Comparison of ENCODE assay signal across 24 cellular contexts in genomic region chr20:47611785-47612184, GRCh38.
DNase-seq lines count a peak whose midpoint lies in the region; ATAC-seq and TF ChIP-seq lines count a peak whose summit lies in the region.
"Had no signal": no experiment of that assay in that cellular context is flagged by ENCODE, and none has a peak within 500 bp of the region (broad histone marks: within the 10 kb centered on the region; RNA-seq: fewer than 3 reads in every experiment).

No MANE protein-coding gene starts in this region.

- no peaks in the 10 kb centered on the region for H3K9me2 ChIP-seq in Karpas-422 (replicated peaks; ENCODE audit: insufficient read depth, low read length)

- no peaks in the 10 kb centered on the region for H4K20me1 ChIP-seq in Karpas-422 (ENCODE audit: insufficient read depth, low read depth, low read length)

- H3K27ac Mint-ChIP-seq in activated T-cell treated with anti-CD3 and anti-CD28 coated beads, Interleukin-2, amount 50 U/mL, for 72 hours: peak overlapping the region; percentile 91
- peak overlapping the region; percentile 22 for H3K27ac Mint-ChIP-seq in activated naive CD8-positive, alpha-beta T cell treated with anti-CD3 and anti-CD28 coated beads, Interleukin-2, amount 10 ng/mL, durations not matched to agents 7 days and 5 days
- H3K27ac Mint-ChIP-seq in stimulated activated effector memory CD8-positive, alpha-beta T cell treated with anti-CD3 and anti-CD28 coated beads, Interleukin-12 subunit alpha, Interleukin-12 subunit beta, amount 100 ng/mL, for 72 hours: peak overlapping the region; percentile 93
- no peak overlapping the region for H3K27ac Mint-ChIP-seq in progenitor cell of endocrine pancreas
- no peak overlapping the region for H3K27ac Mint-ChIP-seq in mesothelial cell of epicardium

- H3K4me1 ChIP-seq in Karpas-422 (ENCODE audit: low read length): peaks cover 30% of the 10 kb centered on the region

- peaks cover 9 to 18% of the 10 kb centered on the region in 2 donors for H3K36me3 Mint-ChIP-seq in activated T-cell treated with anti-CD3 and anti-CD28 coated beads, Interleukin-2, amount 50 U/mL, for 72 hours (ENCODE audit: insufficient read depth in 2 of 2)
- H3K36me3 Mint-ChIP-seq in activated naive CD8-positive, alpha-beta T cell treated with anti-CD3 and anti-CD28 coated beads, Interleukin-2, amount 10 ng/mL, durations not matched to agents 7 days and 5 days: peaks cover 24% of the 10 kb centered on the region
- H3K36me3 Mint-ChIP-seq in stimulated activated effector memory CD8-positive, alpha-beta T cell treated with anti-CD3 and anti-CD28 coated beads, Interleukin-12 subunit alpha, Interleukin-12 subunit beta, amount 100 ng/mL, for 72 hours: peaks cover 30% of the 10 kb centered on the region
- H3K36me3 Mint-ChIP-seq in progenitor cell of endocrine pancreas (ENCODE audit: insufficient read depth): no peaks in the 10 kb centered on the region
- peaks cover 3% of the 10 kb centered on the region for H3K36me3 Mint-ChIP-seq in mesothelial cell of epicardium

- H3K4me2 ChIP-seq in Karpas-422 (ENCODE audit: low read depth, low read length, poor library complexity, severe bottlenecking): peak overlapping the region; percentile 40

- POLR2A ChIA-PET in activated naive CD8-positive, alpha-beta T cell treated with anti-CD3 and anti-CD28 coated beads, Interleukin-2, amount 10 ng/mL, durations not matched to agents 7 days and 5 days (lab: Charles Lee): interaction anchor here (0.7 kb wide), 1 partner anchor 126 kb away, joined by 3 read pairs; no protein-coding TSS in a partner anchor

- H3K9me3 Mint-ChIP-seq in activated T-cell treated with anti-CD3 and anti-CD28 coated beads, Interleukin-2, amount 50 U/mL, for 72 hours: no peaks in the 10 kb centered on the region
- no peaks in the 10 kb centered on the region for H3K9me3 Mint-ChIP-seq in activated naive CD8-positive, alpha-beta T cell treated with anti-CD3 and anti-CD28 coated beads, Interleukin-2, amount 10 ng/mL, durations not matched to agents 7 days and 5 days
- no peaks in the 10 kb centered on the region for H3K9me3 Mint-ChIP-seq in stimulated activated effector memory CD8-positive, alpha-beta T cell treated with anti-CD3 and anti-CD28 coated beads, Interleukin-12 subunit alpha, Interleukin-12 subunit beta, amount 100 ng/mL, for 72 hours
- no peaks in the 10 kb centered on the region for H3K9me3 Mint-ChIP-seq in progenitor cell of endocrine pancreas (ENCODE audit: low read depth)
- no peaks in the 10 kb centered on the region for H3K9me3 Mint-ChIP-seq in mesothelial cell of epicardium

- no peak for DNase-seq in activated T-cell treated with anti-CD3 and anti-CD28 coated beads, Interleukin-2, amount 50 U/mL, for 72 hours
- DNase-seq in activated T-cell treated with anti-CD3 and anti-CD28 coated beads for 4 hours (no peak), Karpas-422 (no peak), progenitor cell of endocrine pancreas (ENCODE audit: low spot score, unreplicated experiment) (no peak), T-helper 9 cell (no peak), mesothelial cell of epicardium (ENCODE audit: low spot score in 2 of 2, unreplicated experiment in 2 of 2) (no peak)
- no peak for DNase-seq in activated naive CD8-positive, alpha-beta T cell treated with anti-CD3 and anti-CD28 coated beads, Interleukin-2, amount 10 ng/mL, durations not matched to agents 7 days and 5 days
- DNase-seq in stimulated activated effector memory CD8-positive, alpha-beta T cell treated with anti-CD3 and anti-CD28 coated beads, Interleukin-12 subunit alpha, Interleukin-12 subunit beta, amount 100 ng/mL, for 72 hours (ENCODE audit: low spot score in 2 of 2): no peak
- DNase-seq: ACHN; activated CD4-positive, alpha-beta T cell treated with anti-CD3 and anti-CD28 coated beads for 4 hours; activated CD8-positive, alpha-beta memory T cell treated with anti-CD3 and anti-CD28 coated beads, Interleukin-2, amount 50 U/mL, for 48 hours; Calu3; cerebellar nuclear complex; GOT3; heart left ventricle; MV-4-11; NCI-H146; NCI-H510A treated with DMSO at 0.1 percent for 48 hours; SHP77 treated with DMSO at 0.1 percent for 48 hours; small intestine; stimulated activated CD4-positive, alpha-beta T cell treated with anti-CD3 and anti-CD28 coated beads, Interleukin-1b, Interleukin-23, amount 100 ng/mL, for 48 hours had no signal

- peaks cover 84% of the 10 kb centered on the region for H3K4me1 Mint-ChIP-seq in activated T-cell treated with anti-CD3 and anti-CD28 coated beads, Interleukin-2, amount 50 U/mL, for 72 hours (ENCODE audit: low read depth)
- peaks cover 53% of the 10 kb centered on the region for H3K4me1 Mint-ChIP-seq in activated naive CD8-positive, alpha-beta T cell treated with anti-CD3 and anti-CD28 coated beads, Interleukin-2, amount 10 ng/mL, durations not matched to agents 7 days and 5 days
- peaks cover 55% of the 10 kb centered on the region for H3K4me1 Mint-ChIP-seq in stimulated activated effector memory CD8-positive, alpha-beta T cell treated with anti-CD3 and anti-CD28 coated beads, Interleukin-12 subunit alpha, Interleukin-12 subunit beta, amount 100 ng/mL, for 72 hours
- peaks cover 5% of the 10 kb centered on the region for H3K4me1 Mint-ChIP-seq in progenitor cell of endocrine pancreas (ENCODE audit: low read depth)
- peaks cover 8% of the 10 kb centered on the region for H3K4me1 Mint-ChIP-seq in mesothelial cell of epicardium

- no peak overlapping the region for H2AFZ ChIP-seq in Karpas-422 (ENCODE audit: low read length)

- no peak overlapping the region for H3K4me3 Mint-ChIP-seq in activated T-cell treated with anti-CD3 and anti-CD28 coated beads, Interleukin-2, amount 50 U/mL, for 72 hours
- H3K4me3 Mint-ChIP-seq in activated naive CD8-positive, alpha-beta T cell treated with anti-CD3 and anti-CD28 coated beads, Interleukin-2, amount 10 ng/mL, durations not matched to agents 7 days and 5 days: no peak overlapping the region
- no peak overlapping the region for H3K4me3 Mint-ChIP-seq in stimulated activated effector memory CD8-positive, alpha-beta T cell treated with anti-CD3 and anti-CD28 coated beads, Interleukin-12 subunit alpha, Interleukin-12 subunit beta, amount 100 ng/mL, for 72 hours
- H3K4me3 Mint-ChIP-seq in progenitor cell of endocrine pancreas (ENCODE audit: low read depth): no peak overlapping the region
- no peak overlapping the region for H3K4me3 Mint-ChIP-seq in mesothelial cell of epicardium

- peaks cover 88% of the 10 kb centered on the region for H3K79me2 ChIP-seq in Karpas-422 (ENCODE audit: low read length)

- H3K27me3 Mint-ChIP-seq in activated T-cell treated with anti-CD3 and anti-CD28 coated beads, Interleukin-2, amount 50 U/mL, for 72 hours (ENCODE audit: low read depth): no peaks in the 10 kb centered on the region
- H3K27me3 Mint-ChIP-seq in activated naive CD8-positive, alpha-beta T cell treated with anti-CD3 and anti-CD28 coated beads, Interleukin-2, amount 10 ng/mL, durations not matched to agents 7 days and 5 days: no peaks in the 10 kb centered on the region
- no peaks in the 10 kb centered on the region for H3K27me3 Mint-ChIP-seq in progenitor cell of endocrine pancreas
- no peaks in the 10 kb centered on the region for H3K27me3 Mint-ChIP-seq in mesothelial cell of epicardium (ENCODE audit: low read depth)

- H3K27me3 ChIP-seq in Karpas-422 (ENCODE audit: low read length): no peaks in the 10 kb centered on the region
- H3K27me3 ChIP-seq: BLaER1 treated with 17β-estradiol and CSF1 and Interleukin-3, amounts not matched to agents 10 nM and 100 nM; heart left ventricle had no signal

- TF ChIP-seq CTCF in progenitor cell of endocrine pancreas (IDR thresholded peaks at IDR 0.05; ENCODE audit: unreplicated experiment) (no peak), mesothelial cell of epicardium (IDR thresholded peaks at IDR 0.05; ENCODE audit: unreplicated experiment) (no peak)

- peak overlapping the region; percentile 78 for H3K27ac ChIP-seq in Karpas-422 (ENCODE audit: low read length)
- H3K27ac ChIP-seq: epithelial cell of prostate had no signal

- no peak for ATAC-seq in activated T-cell treated with anti-CD3 and anti-CD28 coated beads, Interleukin-2, amount 50 U/mL, for 72 hours (replicated peaks in 1 of 2)
- ATAC-seq in activated naive CD8-positive, alpha-beta T cell treated with anti-CD3 and anti-CD28 coated beads, Interleukin-2, amount 10 ng/mL, durations not matched to agents 7 days and 5 days (ENCODE audit: low read depth): no peak
- ATAC-seq in stimulated activated effector memory CD8-positive, alpha-beta T cell treated with anti-CD3 and anti-CD28 coated beads, Interleukin-12 subunit alpha, Interleukin-12 subunit beta, amount 100 ng/mL, for 72 hours: no peak
- ATAC-seq: heart left ventricle, Panc1 had no signal

- no peaks in the 10 kb centered on the region for H3K9me3 ChIP-seq in Karpas-422 (ENCODE audit: low read length)
- H3K9me3 ChIP-seq: BLaER1 treated with 17β-estradiol and CSF1 and Interleukin-3, amounts not matched to agents 10 nM and 100 nM; heart left ventricle had no signal

- H3K36me3 ChIP-seq in Karpas-422 (ENCODE audit: insufficient read depth, low read length): no peaks in the 10 kb centered on the region
- H3K36me3 ChIP-seq: heart left ventricle had no signal

- H3K9ac ChIP-seq in Karpas-422 (ENCODE audit: low read length): no peak overlapping the region

- no peak overlapping the region for H3K4me3 ChIP-seq in Karpas-422 (ENCODE audit: low read length)
- H3K4me3 ChIP-seq: BLaER1 treated with 17β-estradiol and CSF1 and Interleukin-3, amounts not matched to agents 10 nM and 100 nM; heart left ventricle had no signal

Comparison
In these comparisons a context has a peak if more than half of its experiments do, and no peak if none do; other contexts are left out.
1. H3K27ac Mint-ChIP-seq: peak in activated T-cell treated with anti-CD3 and anti-CD28 coated beads, Interleukin-2, amount 50 U/mL, for 72 hours (single experiment), activated naive CD8-positive, alpha-beta T cell treated with anti-CD3 and anti-CD28 coated beads, Interleukin-2, amount 10 ng/mL, durations not matched to agents 7 days and 5 days (single experiment) and stimulated activated effector memory CD8-positive, alpha-beta T cell treated with anti-CD3 and anti-CD28 coated beads, Interleukin-12 subunit alpha, Interleukin-12 subunit beta, amount 100 ng/mL, for 72 hours (single experiment); none in progenitor cell of endocrine pancreas (single experiment) and mesothelial cell of epicardium (single experiment).